In the genomic region with DNA sequence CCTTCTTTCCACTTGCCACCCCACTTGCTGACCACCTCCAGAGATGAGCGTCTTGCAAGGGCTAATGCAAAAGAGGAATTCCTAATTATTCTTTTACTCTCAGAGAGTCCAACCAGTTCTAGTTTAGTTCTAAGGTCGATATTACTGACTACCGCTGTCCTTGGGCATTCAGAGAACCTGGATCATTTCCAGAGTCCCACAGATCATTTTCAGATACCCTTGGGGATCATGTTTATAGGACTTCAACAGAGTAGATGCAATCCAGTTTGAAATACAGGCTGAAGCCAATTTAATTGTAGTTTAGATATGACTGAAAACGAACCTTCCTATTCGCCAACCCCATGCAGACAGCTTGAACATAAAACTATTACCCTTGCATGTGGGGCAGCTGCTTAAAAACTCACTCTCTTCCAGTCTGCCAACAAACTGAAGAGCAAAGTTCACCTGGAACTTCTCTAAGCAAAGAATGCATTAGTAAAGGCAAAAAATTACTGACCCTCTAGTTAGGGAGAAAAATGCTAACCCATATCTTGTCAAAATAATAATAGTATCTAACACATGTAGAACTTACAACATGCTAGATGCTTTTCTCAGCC, we compare ENCODE assay signal across 1 cellular context.
TF ChIP-seq lines count a peak whose summit lies in the region.

No MANE protein-coding gene starts in this region.

TF ChIP-seq in HEK293T, 16 proteins besides CTCF, POLR2A, EP300 and RAD21:
- no peak for TF ChIP-seq FOXA1 (IDR thresholded peaks at IDR 0.05)
- TF ChIP-seq SUZ12 (IDR thresholded peaks at IDR 0.05) = no peak
- no peak for TF ChIP-seq SP1 (IDR thresholded peaks at IDR 0.05)
- TF ChIP-seq, protein P1, sequence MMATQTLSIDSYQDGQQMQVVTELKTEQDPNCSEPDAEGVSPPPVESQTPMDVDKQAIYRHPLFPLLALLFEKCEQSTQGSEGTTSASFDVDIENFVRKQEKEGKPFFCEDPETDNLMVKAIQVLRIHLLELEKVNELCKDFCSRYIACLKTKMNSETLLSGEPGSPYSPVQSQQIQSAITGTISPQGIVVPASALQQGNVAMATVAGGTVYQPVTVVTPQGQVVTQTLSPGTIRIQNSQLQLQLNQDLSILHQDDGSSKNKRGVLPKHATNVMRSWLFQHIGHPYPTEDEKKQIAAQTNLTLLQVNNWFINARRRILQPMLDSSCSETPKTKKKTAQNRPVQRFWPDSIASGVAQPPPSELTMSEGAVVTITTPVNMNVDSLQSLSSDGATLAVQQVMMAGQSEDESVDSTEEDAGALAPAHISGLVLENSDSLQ (IDR thresholded peaks at IDR 0.05) = no peak
- no peak for TF ChIP-seq FOXM1 (IDR thresholded peaks at IDR 0.05; ENCODE audit: borderline replicate concordance)
- no peak for TF ChIP-seq CTBP1 (IDR thresholded peaks at IDR 0.05; ENCODE audit: borderline replicate concordance)
- TF ChIP-seq BHLHE40 (IDR thresholded peaks at IDR 0.05; ENCODE audit: borderline replicate concordance) = no peak
- no peak for TF ChIP-seq FOXK2 (IDR thresholded peaks at IDR 0.05)
- no peak for TF ChIP-seq ARNT (IDR thresholded peaks at IDR 0.05)
- no peak for TF ChIP-seq ELF4 (IDR thresholded peaks at IDR 0.05)
- no peak for TF ChIP-seq TARDBP (IDR thresholded peaks at IDR 0.05)
TF ChIP-seq in HEK293T: peak in this region for 0.
